15 cellular contexts compared by ENCODE assay signal in genomic region chr4:39812500-39812899, GRCh38.
A peak's percentile ranks its signal among the peaks of the same experiment; 100 is the strongest.
DNase-seq lines count a peak whose midpoint lies in the region; ATAC-seq and TF ChIP-seq lines count a peak whose summit lies in the region.
"Had no signal": no experiment of that assay in that cellular context is flagged by ENCODE, and none has a peak within 500 bp of the region (broad histone marks: within the 10 kb centered on the region; RNA-seq: fewer than 3 reads in every experiment).

No MANE protein-coding gene starts in this region.

- H3K9me3 Mint-ChIP-seq in HFFc6 (peaks cover 17% of the 10 kb centered on the region), nephron progenitor cell (peaks cover 14% of the 10 kb centered on the region)
- H3K9me3 Mint-ChIP-seq in activated naive CD8-positive, alpha-beta T cell treated with anti-CD3 and anti-CD28 coated beads, Interleukin-2, amount 10 ng/mL, durations not matched to agents 7 days and 5 days = peaks cover 16% of the 10 kb centered on the region

- ATAC-seq in activated naive CD8-positive, alpha-beta T cell treated with anti-CD3 and anti-CD28 coated beads, Interleukin-2, amount 10 ng/mL, durations not matched to agents 7 days and 5 days (ENCODE audit: low read depth) = no peak
- ATAC-seq in HG02938 (IDR thresholded peaks at IDR 0.05; ENCODE audit: unreplicated experiment) (no peak), HG03520 (IDR thresholded peaks at IDR 0.05; ENCODE audit: unreplicated experiment) (no peak)
- ATAC-seq: A549, body of pancreas, left colon had no signal

- DNase-seq in activated CD4-positive, alpha-beta T cell treated with anti-CD3 and anti-CD28 coated beads for 48 hours = peak; percentile 22
- DNase-seq in activated CD4-positive, alpha-beta T cell treated with anti-CD3 and anti-CD28 coated beads for 1 hour = no peak
- DNase-seq in HFFc6 (no peak), nephron progenitor cell (no peak), C1 segment of cervical spinal cord (lab: John Stamatoyannopoulos, UW) (no peak)
- no peak for DNase-seq in activated naive CD8-positive, alpha-beta T cell treated with anti-CD3 and anti-CD28 coated beads, Interleukin-2, amount 10 ng/mL, durations not matched to agents 7 days and 5 days
- DNase-seq: body of pancreas, GF-D8, left colon, NCI-H1694 treated with DMSO at 0.1 percent for 48 hours, NCI-H524 treated with DMSO at 0.1 percent for 48 hours, testis had no signal

- H3K27me3 Mint-ChIP-seq in HFFc6 (ENCODE audit: insufficient read depth) (peaks cover 7% of the 10 kb centered on the region; the same call in 1 of the 2 replicates), nephron progenitor cell (ENCODE audit: low read depth, poor library complexity) (no peaks in the 10 kb centered on the region)
- no peaks in the 10 kb centered on the region for H3K27me3 Mint-ChIP-seq in activated naive CD8-positive, alpha-beta T cell treated with anti-CD3 and anti-CD28 coated beads, Interleukin-2, amount 10 ng/mL, durations not matched to agents 7 days and 5 days

- TF ChIP-seq CTCF in HFFc6 (IDR thresholded peaks at IDR 0.05) (no peak), nephron progenitor cell (IDR thresholded peaks at IDR 0.05) (no peak)

- H3K4me1 Mint-ChIP-seq in HFFc6 (ENCODE audit: low read depth) (no peaks in the 10 kb centered on the region; the same call in 1 of the 2 replicates), nephron progenitor cell (peaks cover 13% of the 10 kb centered on the region)
- H3K4me1 Mint-ChIP-seq in activated naive CD8-positive, alpha-beta T cell treated with anti-CD3 and anti-CD28 coated beads, Interleukin-2, amount 10 ng/mL, durations not matched to agents 7 days and 5 days = peaks cover 6% of the 10 kb centered on the region

- H3K4me3 Mint-ChIP-seq in HFFc6 = no peak overlapping the region; the same call in 1 of the 2 replicates
- H3K4me3 Mint-ChIP-seq in activated naive CD8-positive, alpha-beta T cell treated with anti-CD3 and anti-CD28 coated beads, Interleukin-2, amount 10 ng/mL, durations not matched to agents 7 days and 5 days = peak overlapping the region; percentile 61
- no peak overlapping the region for H3K4me3 Mint-ChIP-seq in nephron progenitor cell

- POLR2A ChIA-PET in activated naive CD8-positive, alpha-beta T cell treated with anti-CD3 and anti-CD28 coated beads, Interleukin-2, amount 10 ng/mL, durations not matched to agents 7 days and 5 days (lab: Charles Lee) = no interaction called here

- H3K27ac Mint-ChIP-seq in HFFc6 (peak overlapping the region; percentile 46), nephron progenitor cell (peak overlapping the region; percentile 20)
- H3K27ac Mint-ChIP-seq in activated naive CD8-positive, alpha-beta T cell treated with anti-CD3 and anti-CD28 coated beads, Interleukin-2, amount 10 ng/mL, durations not matched to agents 7 days and 5 days = peak overlapping the region; percentile 85

- H3K36me3 Mint-ChIP-seq in HFFc6 (ENCODE audit: low read depth) = peaks cover 8% of the 10 kb centered on the region
- peaks cover 8% of the 10 kb centered on the region for H3K36me3 Mint-ChIP-seq in activated naive CD8-positive, alpha-beta T cell treated with anti-CD3 and anti-CD28 coated beads, Interleukin-2, amount 10 ng/mL, durations not matched to agents 7 days and 5 days
- peaks cover 7% of the 10 kb centered on the region for H3K36me3 Mint-ChIP-seq in nephron progenitor cell (ENCODE audit: low read depth)

Comparison
In these comparisons a context has a peak if more than half of its experiments do, and no peak if none do; other contexts are left out.
1. H3K27ac Mint-ChIP-seq: peak in every context shown above with its lines; median percentile 85 in activated naive CD8-positive, alpha-beta T cell treated with anti-CD3 and anti-CD28 coated beads, Interleukin-2, amount 10 ng/mL, durations not matched to agents 7 days and 5 days; 46 in HFFc6; 20 in nephron progenitor cell.